23 cellular contexts compared by ENCODE assay signal in genomic region chr5:82386576-82386975, GRCh38.
A peak's percentile ranks its signal among the peaks of the same experiment; 100 is the strongest.
DNase-seq lines count a peak whose midpoint lies in the region; ATAC-seq, FAIRE-seq and TF ChIP-seq lines count a peak whose summit lies in the region.
"Had no signal": no experiment of that assay in that cellular context is flagged by ENCODE, and none has a peak within 500 bp of the region (broad histone marks: within the 10 kb centered on the region; RNA-seq: fewer than 3 reads in every experiment).

No MANE protein-coding gene starts in this region.

- no peak overlapping the region for H2AFZ ChIP-seq in astrocyte (ENCODE audit: low read depth, low read length)

- H3K27ac Mint-ChIP-seq in astrocyte (ENCODE audit: unreplicated experiment) (no peak overlapping the region), osteocyte (ENCODE audit: unreplicated experiment) (peak overlapping the region; percentile 17)
- H3K27ac Mint-ChIP-seq: activated naive CD8-positive, alpha-beta T cell treated with anti-CD3 and anti-CD28 coated beads, Interleukin-2, amount 10 ng/mL, durations not matched to agents 7 days and 5 days; activated T-helper 1 cell treated with anti-CD3 and anti-CD28 coated beads, Interleukin-12 subunit alpha, Interleukin-12 subunit beta, Interleukin-2, Interleukin-4 antibody, amounts not matched to agents 30 ng/mL and 10 ng/mL and 1 ng/mL, durations not matched to agents 14 hours and 24 hours and 36 hours; CD8-positive, alpha-beta T cell; IgD-negative memory B cell; stimulated activated naive CD8-positive, alpha-beta T cell treated with anti-CD3 and anti-CD28 coated beads, Interleukin-15, Interleukin-2, amounts not matched to agents 100 ng/mL and 50 ng/mL, for 24 hours had no signal

- no peaks in the 10 kb centered on the region for H3K79me2 ChIP-seq in astrocyte (ENCODE audit: insufficient read depth, low read length)

- no peak for FAIRE-seq in astrocyte (lab: Jason Lieb, UNC)
- FAIRE-seq: bronchial epithelial cell had no signal

- H3K9me3 ChIP-seq in astrocyte (ENCODE audit: insufficient read depth, low read depth, low read length), result no peaks in the 10 kb centered on the region
- no peaks in the 10 kb centered on the region for H3K9me3 ChIP-seq in stomach
- H3K9me3 ChIP-seq: gastroesophageal sphincter, left lung, upper lobe of left lung had no signal

- H3K36me3 ChIP-seq in astrocyte (ENCODE audit: insufficient read depth, low read length) (no peaks in the 10 kb centered on the region), stomach (no peaks in the 10 kb centered on the region)
- H3K36me3 ChIP-seq: gastroesophageal sphincter, left lung, upper lobe of left lung had no signal

- H3K4me3 Mint-ChIP-seq in astrocyte (ENCODE audit: unreplicated experiment), result no peak overlapping the region
- H3K4me3 Mint-ChIP-seq in osteocyte (ENCODE audit: unreplicated experiment), result no peak overlapping the region
- H3K4me3 Mint-ChIP-seq: activated naive CD8-positive, alpha-beta T cell treated with anti-CD3 and anti-CD28 coated beads, Interleukin-2, amount 10 ng/mL, durations not matched to agents 7 days and 5 days; activated T-helper 1 cell treated with anti-CD3 and anti-CD28 coated beads, Interleukin-12 subunit alpha, Interleukin-12 subunit beta, Interleukin-2, Interleukin-4 antibody, amounts not matched to agents 30 ng/mL and 10 ng/mL and 1 ng/mL, durations not matched to agents 14 hours and 24 hours and 36 hours; CD8-positive, alpha-beta T cell; IgD-negative memory B cell; stimulated activated naive CD8-positive, alpha-beta T cell treated with anti-CD3 and anti-CD28 coated beads, Interleukin-15, Interleukin-2, amounts not matched to agents 100 ng/mL and 50 ng/mL, for 24 hours had no signal

- H3K27ac ChIP-seq in astrocyte (ENCODE audit: low read depth, low read length) (peak overlapping the region; percentile 99), stomach (no peak overlapping the region)
- H3K27ac ChIP-seq: dorsolateral prefrontal cortex, gastroesophageal sphincter, left lung, upper lobe of left lung had no signal

- H3K4me1 Mint-ChIP-seq in astrocyte (ENCODE audit: low read depth, unreplicated experiment) (peaks cover 17% of the 10 kb centered on the region), osteocyte (ENCODE audit: unreplicated experiment) (peaks cover 69% of the 10 kb centered on the region)

- no peaks in the 10 kb centered on the region for H3K27me3 Mint-ChIP-seq in astrocyte (ENCODE audit: low read depth, unreplicated experiment)
- no peaks in the 10 kb centered on the region for H3K27me3 Mint-ChIP-seq in osteocyte (ENCODE audit: unreplicated experiment)
- H3K27me3 Mint-ChIP-seq: stimulated activated naive CD8-positive, alpha-beta T cell treated with anti-CD3 and anti-CD28 coated beads, Interleukin-15, Interleukin-2, amounts not matched to agents 100 ng/mL and 50 ng/mL, for 24 hours had no signal

- H3K4me3 ChIP-seq in astrocyte (ENCODE audit: insufficient read depth, low read depth, low read length) (no peak overlapping the region), stomach (no peak overlapping the region)
- H3K4me3 ChIP-seq: dorsolateral prefrontal cortex, gastroesophageal sphincter, left lung, upper lobe of left lung had no signal

- H3K27me3 ChIP-seq in astrocyte (ENCODE audit: insufficient read depth, low read length) (no peaks in the 10 kb centered on the region), stomach (no peaks in the 10 kb centered on the region)
- H3K27me3 ChIP-seq: dorsolateral prefrontal cortex, gastroesophageal sphincter, left lung, upper lobe of left lung had no signal

- intact Hi-C loops in stomach (cut with DNase I; ENCODE audit: low total_unique reads), result no loop called here

- TF ChIP-seq EP300 in stomach (IDR thresholded peaks at IDR 0.05), result no peak

- H3K4me1 ChIP-seq in astrocyte (ENCODE audit: insufficient read depth, low read length) (peaks cover 53% of the 10 kb centered on the region), stomach (peaks cover 0 to 8% (median 6%) of the 10 kb centered on the region in 4 donors)
- H3K4me1 ChIP-seq: gastroesophageal sphincter had no signal

- DNase-seq in NCI-H2196 treated with DMSO at 0.1 percent for 48 hours (lab: John Stamatoyannopoulos, UW; ENCODE audit: unreplicated experiment) (peak; percentile 17), NCI-H2196 (lab: John Stamatoyannopoulos, UW; ENCODE audit: unreplicated experiment) (no peak), NCI-H2227 treated with DMSO at 0.1 percent for 48 hours (lab: John Stamatoyannopoulos, UW) (peak; percentile 21), astrocyte (ENCODE audit: low read depth) (peak; percentile 88), osteocyte (ENCODE audit: extremely low spot score, unreplicated experiment) (no peak), stomach (no peak), NOMO-1 (lab: John Stamatoyannopoulos, UW; ENCODE audit: unreplicated experiment in 2 of 2) (no peak)
- DNase-seq: activated naive CD8-positive, alpha-beta T cell treated with anti-CD3 and anti-CD28 coated beads, Interleukin-2, amount 10 ng/mL, durations not matched to agents 7 days and 5 days; CD8-positive, alpha-beta T cell; dorsolateral prefrontal cortex; left lung; occipital lobe; SIG-M5; T-helper 2 cell; upper lobe of left lung had no signal

- TF ChIP-seq POLR2A in stomach (IDR thresholded peaks at IDR 0.05), result no peak

- peak overlapping the region; percentile 20 for H3K4me2 ChIP-seq in astrocyte (ENCODE audit: low read length)

- H4K20me1 ChIP-seq in astrocyte (ENCODE audit: insufficient read depth, low read length), result no peaks in the 10 kb centered on the region

- 26 to 36% (median 29%) methylated on average over 2 of the region's 2 CpGs for WGBS in stomach, 5 donors

- ATAC-seq in HG02870 (IDR thresholded peaks at IDR 0.05; ENCODE audit: unreplicated experiment), result no peak
- ATAC-seq: CD8-positive, alpha-beta T cell; esophagus mucosa; gastroesophageal sphincter; left lung; sciatic nerve had no signal

- TF ChIP-seq CTCF in astrocyte (IDR thresholded peaks at IDR 0.05; ENCODE audit: insufficient read depth, low read depth, low read length) (no peak), osteocyte (IDR thresholded peaks at IDR 0.05) (no peak), stomach (IDR thresholded peaks at IDR 0.05) (no peak)

- H3K9me3 Mint-ChIP-seq in astrocyte (ENCODE audit: unreplicated experiment) (peaks cover 8% of the 10 kb centered on the region), osteocyte (ENCODE audit: unreplicated experiment) (peaks cover 5% of the 10 kb centered on the region)
- H3K9me3 Mint-ChIP-seq: CD8-positive, alpha-beta T cell; IgD-negative memory B cell; stimulated activated naive CD8-positive, alpha-beta T cell treated with anti-CD3 and anti-CD28 coated beads, Interleukin-15, Interleukin-2, amounts not matched to agents 100 ng/mL and 50 ng/mL, for 24 hours had no signal

- H3K9ac ChIP-seq in astrocyte (ENCODE audit: low read length), result peak overlapping the region; percentile 85

- H3K36me3 Mint-ChIP-seq in astrocyte (ENCODE audit: low read depth, unreplicated experiment), result no peaks in the 10 kb centered on the region
- H3K36me3 Mint-ChIP-seq in osteocyte (ENCODE audit: unreplicated experiment), result no peaks in the 10 kb centered on the region
- H3K36me3 Mint-ChIP-seq: activated naive CD8-positive, alpha-beta T cell treated with anti-CD3 and anti-CD28 coated beads, Interleukin-2, amount 10 ng/mL, durations not matched to agents 7 days and 5 days; CD8-positive, alpha-beta T cell; IgD-negative memory B cell had no signal

Comparison
In these comparisons a context has a peak if more than half of its experiments do, and no peak if none do; other contexts are left out.
1. DNase-seq: peak in NCI-H2196 treated with DMSO at 0.1 percent for 48 hours (single experiment), NCI-H2227 treated with DMSO at 0.1 percent for 48 hours (single experiment) and astrocyte (single experiment); none in NCI-H2196 (single experiment), osteocyte (single experiment), stomach (single experiment) and NOMO-1 (0 of 2).